Comparison of ENCODE assay signal across 1 cellular context in the genomic region with DNA sequence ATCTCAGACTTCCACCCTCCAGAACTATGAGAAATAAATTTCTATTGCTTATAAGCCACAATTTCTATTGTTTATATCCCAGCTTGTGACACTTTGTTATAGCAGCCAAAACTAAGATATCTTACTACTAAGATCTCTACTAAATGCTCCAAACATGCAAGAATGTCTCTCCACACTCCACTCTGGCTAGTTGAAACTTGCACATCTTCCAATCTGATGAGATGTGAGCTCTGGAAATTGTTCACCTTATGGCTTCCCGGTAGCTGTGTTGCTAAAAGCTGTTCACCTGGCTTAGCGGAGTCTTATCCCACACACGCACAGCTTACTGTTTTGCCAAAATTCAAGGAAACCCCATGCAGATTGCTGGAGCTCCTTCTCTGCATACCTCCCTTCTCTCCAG.
TF ChIP-seq lines count a peak whose summit lies in the region.

No MANE protein-coding gene starts in this region.

TF ChIP-seq in IMR-90, 13 proteins besides CTCF, POLR2A, EP300 and RAD21:
- TF ChIP-seq CHD1 (IDR thresholded peaks at IDR 0.05; ENCODE audit: low read depth, low read length) (no peak), RFX5 (IDR thresholded peaks at IDR 0.05; ENCODE audit: low read depth, low read length) (no peak), MAZ (IDR thresholded peaks at IDR 0.05; ENCODE audit: borderline replicate concordance, low read depth, low read length) (no peak), FOS (IDR thresholded peaks at IDR 0.05; ENCODE audit: low read depth, low read length) (no peak), NFE2L2 (IDR thresholded peaks at IDR 0.05; ENCODE audit: low read depth, low read length) (no peak), MAFK (IDR thresholded peaks at IDR 0.05; ENCODE audit: low read depth, low read length) (no peak), BHLHE40 (IDR thresholded peaks at IDR 0.05; ENCODE audit: low read depth, low read length) (no peak), MXI1 (IDR thresholded peaks at IDR 0.05; ENCODE audit: borderline replicate concordance, low read depth, low read length) (no peak), SMC3 (IDR thresholded peaks at IDR 0.05; ENCODE audit: low read depth, low read length) (no peak), RCOR1 (IDR thresholded peaks at IDR 0.05; ENCODE audit: insufficient replicate concordance, low read length) (no peak), CEBPB (IDR thresholded peaks at IDR 0.05; ENCODE audit: low read depth, low read length) (no peak)
- TF ChIP-seq, protein P1, sequence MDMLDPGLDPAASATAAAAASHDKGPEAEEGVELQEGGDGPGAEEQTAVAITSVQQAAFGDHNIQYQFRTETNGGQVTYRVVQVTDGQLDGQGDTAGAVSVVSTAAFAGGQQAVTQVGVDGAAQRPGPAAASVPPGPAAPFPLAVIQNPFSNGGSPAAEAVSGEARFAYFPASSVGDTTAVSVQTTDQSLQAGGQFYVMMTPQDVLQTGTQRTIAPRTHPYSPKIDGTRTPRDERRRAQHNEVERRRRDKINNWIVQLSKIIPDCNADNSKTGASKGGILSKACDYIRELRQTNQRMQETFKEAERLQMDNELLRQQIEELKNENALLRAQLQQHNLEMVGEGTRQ (IDR thresholded peaks at IDR 0.05; ENCODE audit: low read depth, low read length), result no peak
- TF ChIP-seq, protein P2, sequence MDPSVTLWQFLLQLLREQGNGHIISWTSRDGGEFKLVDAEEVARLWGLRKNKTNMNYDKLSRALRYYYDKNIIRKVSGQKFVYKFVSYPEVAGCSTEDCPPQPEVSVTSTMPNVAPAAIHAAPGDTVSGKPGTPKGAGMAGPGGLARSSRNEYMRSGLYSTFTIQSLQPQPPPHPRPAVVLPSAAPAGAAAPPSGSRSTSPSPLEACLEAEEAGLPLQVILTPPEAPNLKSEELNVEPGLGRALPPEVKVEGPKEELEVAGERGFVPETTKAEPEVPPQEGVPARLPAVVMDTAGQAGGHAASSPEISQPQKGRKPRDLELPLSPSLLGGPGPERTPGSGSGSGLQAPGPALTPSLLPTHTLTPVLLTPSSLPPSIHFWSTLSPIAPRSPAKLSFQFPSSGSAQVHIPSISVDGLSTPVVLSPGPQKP (IDR thresholded peaks at IDR 0.05; ENCODE audit: borderline replicate concordance, low read depth, low read length), result no peak
